8 cellular contexts compared by ENCODE assay signal in the genomic region with DNA sequence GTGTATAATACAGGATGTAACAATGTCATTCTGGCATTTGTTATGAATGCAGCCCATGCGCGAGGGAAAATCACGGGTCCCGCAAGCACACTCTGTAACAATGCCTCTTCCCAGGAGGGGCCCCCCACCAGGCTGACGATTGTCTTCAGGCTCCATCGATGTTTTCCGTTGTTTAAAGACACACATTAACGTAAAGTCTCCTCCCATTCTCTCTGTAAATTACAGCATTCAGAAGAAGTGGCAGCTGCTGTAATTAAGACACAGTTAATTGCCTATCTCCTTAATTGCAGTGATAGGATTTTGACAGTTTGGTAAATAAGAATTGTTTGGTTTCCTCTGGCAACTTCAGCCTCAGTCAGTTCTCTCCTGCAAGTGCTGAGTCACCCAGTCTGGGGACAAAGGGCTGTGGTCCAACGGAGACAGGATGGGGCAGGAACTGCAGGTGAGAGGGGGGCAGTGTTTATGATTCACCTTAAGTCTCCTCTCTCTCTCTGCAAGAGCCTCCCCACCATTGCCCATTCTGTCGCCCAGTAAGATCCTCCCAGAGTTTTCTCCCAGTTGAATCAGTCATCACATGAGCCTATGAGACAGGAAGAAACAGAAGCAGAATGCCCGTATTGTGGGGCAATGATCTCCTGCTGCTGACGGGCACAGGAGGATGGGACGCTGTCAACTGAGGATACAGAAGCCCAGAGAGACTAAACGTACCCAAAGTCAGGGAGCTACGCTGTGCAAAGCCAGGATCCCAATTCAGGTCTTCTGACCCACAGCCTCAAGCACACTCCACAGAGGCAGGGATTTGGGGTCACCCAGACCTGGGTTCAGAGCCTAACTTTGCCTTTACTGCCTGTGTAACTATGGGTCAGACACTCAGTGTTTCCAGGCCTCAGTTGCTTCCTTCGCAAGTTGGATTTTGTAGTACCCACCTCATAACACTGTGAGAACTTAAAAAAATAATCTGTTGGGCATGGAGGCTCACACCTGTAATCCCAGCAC.
DNase-seq lines count a peak whose midpoint lies in the region; ATAC-seq and TF ChIP-seq lines count a peak whose summit lies in the region.

No MANE protein-coding gene starts in this region.

- H3K4me3 Mint-ChIP-seq in natural killer cell = peak overlapping the region; percentile 29

- H3K9me3 Mint-ChIP-seq in natural killer cell = peaks cover 0 to 2% of the 10 kb centered on the region in 2 donors

- peak; percentile 26 for DNase-seq in NCI-H510A treated with DMSO at 0.1 percent for 48 hours (lab: John Stamatoyannopoulos, UW)
- no peak for DNase-seq in NCI-H510A (lab: John Stamatoyannopoulos, UW)
- peak; percentile 83 for DNase-seq in NCI-H345 (lab: John Stamatoyannopoulos, UW)
- DNase-seq in cerebellar cortex (ENCODE audit: low spot score) = peak; percentile 5
- no peak for DNase-seq in natural killer cell
- no peak for DNase-seq in posterior vena cava (ENCODE audit: low spot score)

- no peaks in the 10 kb centered on the region for H3K27me3 Mint-ChIP-seq in natural killer cell (ENCODE audit: low read depth in 2 of 2)

- peak; percentile 64 to 87 (median 73) for ATAC-seq in natural killer cell
- no peak for ATAC-seq in GM21619 (IDR thresholded peaks at IDR 0.05; ENCODE audit: unreplicated experiment)
- ATAC-seq in HG03025 (IDR thresholded peaks at IDR 0.05; ENCODE audit: low FRiP score, unreplicated experiment) = no peak

- no peaks in the 10 kb centered on the region for H3K36me3 Mint-ChIP-seq in natural killer cell

- peaks cover 9% of the 10 kb centered on the region in 2 donors for H3K4me1 Mint-ChIP-seq in natural killer cell

- intact Hi-C loops in natural killer cell (cut with micrococcal nuclease) (no loop called here), posterior vena cava (cut with DNase I) (no loop called here)

- peak overlapping the region; percentile 34 to 71 for H3K27ac Mint-ChIP-seq in natural killer cell

- TF ChIP-seq CTCF in natural killer cell (IDR thresholded peaks at IDR 0.05) = no peak

Comparison
In these comparisons a context has a peak if more than half of its experiments do, and no peak if none do; other contexts are left out.
1. DNase-seq: peak in NCI-H510A treated with DMSO at 0.1 percent for 48 hours (single experiment), NCI-H345 (single experiment) and cerebellar cortex (single experiment); none in NCI-H510A (single experiment), natural killer cell (single experiment) and posterior vena cava (single experiment).
2. ATAC-seq: peak in natural killer cell (3 of 3); none in GM21619 (single experiment) and HG03025 (single experiment).